In genomic region chr18:44033144-44033543, GRCh38 we compare ENCODE assay signal across 18 cellular contexts.
DNase-seq lines count a peak whose midpoint lies in the region; ATAC-seq and TF ChIP-seq lines count a peak whose summit lies in the region.
"Had no signal": no experiment of that assay in that cellular context is flagged by ENCODE, and none has a peak within 500 bp of the region (broad histone marks: within the 10 kb centered on the region; RNA-seq: fewer than 3 reads in every experiment).

No MANE protein-coding gene starts in this region.

- H3K4me1 Mint-ChIP-seq in activated CD4-positive, alpha-beta T cell treated with anti-CD3 and anti-CD28 coated beads, Interleukin-2, amount 10 ng/mL, durations not matched to agents 7 days and 5 days: no peaks in the 10 kb centered on the region
- H3K4me1 Mint-ChIP-seq: activated CD4-positive, alpha-beta T cell treated with anti-CD3 and anti-CD28 coated beads, Interleukin-2, amount 10 ng/mL, durations not matched to agents 24 days and 14 days; IgD-negative memory B cell; mesothelial cell of epicardium; T-helper 17 cell had no signal

- no peaks in the 10 kb centered on the region for H3K27me3 Mint-ChIP-seq in activated CD4-positive, alpha-beta T cell treated with anti-CD3 and anti-CD28 coated beads, Interleukin-2, amount 10 ng/mL, durations not matched to agents 7 days and 5 days
- H3K27me3 Mint-ChIP-seq: activated CD4-positive, alpha-beta T cell treated with anti-CD3 and anti-CD28 coated beads, Interleukin-2, amount 10 ng/mL, durations not matched to agents 24 days and 14 days; CD4-positive, CD25-positive, alpha-beta regulatory T cell; IgD-negative memory B cell; T-helper 17 cell had no signal

- POLR2A ChIA-PET in activated CD4-positive, alpha-beta T cell treated with anti-CD3 and anti-CD28 coated beads, Interleukin-2, amount 10 ng/mL, durations not matched to agents 7 days and 5 days (lab: Charles Lee): no interaction called here

- no peak for TF ChIP-seq POLR2A in transverse colon (IDR thresholded peaks at IDR 0.05)

- H3K4me1 ChIP-seq in ectodermal cell (ENCODE audit: control insufficient read depth, insufficient read depth, low read length) (peaks cover 4% of the 10 kb centered on the region), upper lobe of right lung (peaks cover 10% of the 10 kb centered on the region), HAP-1 (no peaks in the 10 kb centered on the region), transverse colon (no peaks in the 10 kb centered on the region)
- H3K4me1 ChIP-seq: pancreas, thyroid gland had no signal

- H3K9me3 ChIP-seq in ectodermal cell (ENCODE audit: control insufficient read depth, low read length) (no peaks in the 10 kb centered on the region), upper lobe of right lung (no peaks in the 10 kb centered on the region), HAP-1 (no peaks in the 10 kb centered on the region), transverse colon (no peaks in the 10 kb centered on the region)
- H3K9me3 ChIP-seq: pancreas, thyroid gland had no signal

- no peak for TF ChIP-seq EP300 in transverse colon (IDR thresholded peaks at IDR 0.05; ENCODE audit: low read depth)

- H3K4me3 ChIP-seq in ectodermal cell (ENCODE audit: insufficient read depth, low read depth, low read length) (no peak overlapping the region), upper lobe of right lung (no peak overlapping the region), HAP-1 (no peak overlapping the region), transverse colon (no peak overlapping the region)
- H3K4me3 ChIP-seq: pancreas, thyroid gland had no signal

- intact Hi-C loops in upper lobe of right lung (cut with DNase I) (no loop called here), transverse colon (cut with DNase I; ENCODE audit: low total_unique reads) (no loop called here)

- H3K4me3 Mint-ChIP-seq in activated CD4-positive, alpha-beta T cell treated with anti-CD3 and anti-CD28 coated beads, Interleukin-2, amount 10 ng/mL, durations not matched to agents 7 days and 5 days: no peak overlapping the region
- H3K4me3 Mint-ChIP-seq: activated CD4-positive, alpha-beta T cell treated with anti-CD3 and anti-CD28 coated beads, Interleukin-2, amount 10 ng/mL, durations not matched to agents 24 days and 14 days; CD4-positive, CD25-positive, alpha-beta regulatory T cell; IgD-negative memory B cell; mesothelial cell of epicardium; T-helper 17 cell had no signal

- peak; percentile 5 for DNase-seq in activated CD4-positive, alpha-beta T cell treated with anti-CD3 and anti-CD28 coated beads, Interleukin-2, amount 10 ng/mL, durations not matched to agents 7 days and 5 days
- no peak for DNase-seq in activated CD4-positive, alpha-beta T cell treated with anti-CD3 and anti-CD28 coated beads, Interleukin-2, amount 50 U/mL, for 48 hours
- no peak for DNase-seq in upper lobe of right lung
- DNase-seq in HAP-1 (ENCODE audit: low spot score in 2 of 2): no peak
- DNase-seq in transverse colon: no peak
- DNase-seq in anterior cingulate cortex (lab: John Stamatoyannopoulos, UW): no peak
- DNase-seq: activated CD4-positive, alpha-beta T cell treated with anti-CD3 and anti-CD28 coated beads, Interleukin-2, amount 10 ng/mL, durations not matched to agents 24 days and 14 days; aorta; CD4-positive, CD25-positive, alpha-beta regulatory T cell; GDM1; NCI-H1417; T-helper 17 cell; thyroid gland had no signal

- H3K27ac Mint-ChIP-seq in activated CD4-positive, alpha-beta T cell treated with anti-CD3 and anti-CD28 coated beads, Interleukin-2, amount 10 ng/mL, durations not matched to agents 7 days and 5 days: no peak overlapping the region
- H3K27ac Mint-ChIP-seq: activated CD4-positive, alpha-beta T cell treated with anti-CD3 and anti-CD28 coated beads, Interleukin-2, amount 10 ng/mL, durations not matched to agents 24 days and 14 days; CD4-positive, CD25-positive, alpha-beta regulatory T cell; IgD-negative memory B cell; mesothelial cell of epicardium; T-helper 17 cell had no signal

- H3K36me3 ChIP-seq in ectodermal cell (ENCODE audit: control insufficient read depth, insufficient read depth, low read length) (no peaks in the 10 kb centered on the region), upper lobe of right lung (no peaks in the 10 kb centered on the region), HAP-1 (replicated peaks) (no peaks in the 10 kb centered on the region), transverse colon (no peaks in the 10 kb centered on the region)
- H3K36me3 ChIP-seq: pancreas, thyroid gland had no signal

- in situ Hi-C loops in HAP-1 (cut with MboI; ENCODE audit: low sequenced_read_pairs): no loop called here
- in situ Hi-C loops in transverse colon (cut with MboI; ENCODE audit: low pct_ligation_motif_present in 1 of 4, low pct_unique_long_range_greater_than_20kb in 1 of 4, low sequenced_read_pairs in 3 of 4): no loop called here

- ATAC-seq in HG03354 (IDR thresholded peaks at IDR 0.05; ENCODE audit: poor library complexity, severe bottlenecking, unreplicated experiment) (peak; percentile 80), upper lobe of right lung (peak; percentile 58)
- ATAC-seq: T-helper 17 cell had no signal

- no peaks in the 10 kb centered on the region for H3K27me3 ChIP-seq in ectodermal cell (ENCODE audit: control insufficient read depth, insufficient read depth, low read length, poor library complexity, severe bottlenecking)
- no peaks in the 10 kb centered on the region for H3K27me3 ChIP-seq in upper lobe of right lung
- no peaks in the 10 kb centered on the region for H3K27me3 ChIP-seq in HAP-1 (ENCODE audit: low read depth)
- no peaks in the 10 kb centered on the region for H3K27me3 ChIP-seq in transverse colon
- H3K27me3 ChIP-seq: pancreas, thyroid gland had no signal

- WGBS in ectodermal cell, 2 experiments: 59 to 69% methylated on average over 4 of the region's 4 CpGs
- 38 to 50% methylated on average over 4 of the region's 4 CpGs for WGBS in transverse colon (ENCODE audit: low coverage in 1 of 2), 2 donors

- H3K27ac ChIP-seq in ectodermal cell (ENCODE audit: insufficient read depth, low read depth, low read length, poor library complexity, severe bottlenecking): peak overlapping the region; percentile 47
- H3K27ac ChIP-seq in upper lobe of right lung: no peak overlapping the region
- no peak overlapping the region for H3K27ac ChIP-seq in transverse colon
- H3K27ac ChIP-seq: pancreas, thyroid gland had no signal

- TF ChIP-seq CTCF in upper lobe of right lung (IDR thresholded peaks at IDR 0.05): no peak
- no peak for TF ChIP-seq CTCF in transverse colon (IDR thresholded peaks at IDR 0.05)

- CTCF ChIA-PET in activated CD4-positive, alpha-beta T cell treated with anti-CD3 and anti-CD28 coated beads, Interleukin-2, amount 10 ng/mL, durations not matched to agents 7 days and 5 days (lab: Charles Lee): no interaction called here

- H3K36me3 Mint-ChIP-seq in activated CD4-positive, alpha-beta T cell treated with anti-CD3 and anti-CD28 coated beads, Interleukin-2, amount 10 ng/mL, durations not matched to agents 7 days and 5 days (ENCODE audit: low read depth): no peaks in the 10 kb centered on the region
- H3K36me3 Mint-ChIP-seq: CD4-positive, CD25-positive, alpha-beta regulatory T cell; IgD-negative memory B cell; mesothelial cell of epicardium had no signal

- H3K9me3 Mint-ChIP-seq in activated CD4-positive, alpha-beta T cell treated with anti-CD3 and anti-CD28 coated beads, Interleukin-2, amount 10 ng/mL, durations not matched to agents 7 days and 5 days: no peaks in the 10 kb centered on the region
- H3K9me3 Mint-ChIP-seq: activated CD4-positive, alpha-beta T cell treated with anti-CD3 and anti-CD28 coated beads, Interleukin-2, amount 10 ng/mL, durations not matched to agents 24 days and 14 days had no signal
